14 cellular contexts compared by ENCODE assay signal in the genomic region with DNA sequence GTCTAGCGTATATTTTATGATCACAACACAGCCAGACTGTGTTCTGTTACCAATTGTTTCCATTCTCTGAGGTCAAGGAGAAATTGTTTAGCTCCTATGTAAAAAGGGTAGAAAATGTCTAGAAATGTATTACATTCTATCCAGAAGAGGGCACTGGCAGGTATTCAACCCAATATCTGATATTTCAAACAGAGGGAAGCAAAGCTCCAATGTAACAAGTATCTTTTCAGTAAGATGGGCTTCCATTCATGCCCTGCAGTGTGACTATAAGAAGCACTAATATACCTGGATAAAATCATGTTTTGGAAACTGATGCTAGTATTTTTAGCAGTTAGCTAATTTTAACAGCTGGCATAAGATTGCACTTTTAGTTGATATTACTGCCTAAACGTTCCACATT.
DNase-seq lines count a peak whose midpoint lies in the region; ATAC-seq and TF ChIP-seq lines count a peak whose summit lies in the region.
"Had no signal": no experiment of that assay in that cellular context is flagged by ENCODE, and none has a peak within 500 bp of the region (broad histone marks: within the 10 kb centered on the region; RNA-seq: fewer than 3 reads in every experiment).

No MANE protein-coding gene starts in this region.

- 45 to 74% (median 46%) methylated on average over 2 of the region's 2 CpGs for WGBS in psoas muscle, 3 donors

- peaks cover 27% of the 10 kb centered on the region for H3K9me3 Mint-ChIP-seq in HFFc6
- H3K9me3 Mint-ChIP-seq: activated naive CD4-positive, alpha-beta T cell treated with anti-CD3 and anti-CD28 coated beads, Interleukin-2, amount 10 ng/mL, durations not matched to agents 7 days and 5 days had no signal

- H3K9me3 ChIP-seq in psoas muscle = no peaks in the 10 kb centered on the region
- H3K9me3 ChIP-seq: SJCRH30 had no signal

- intact Hi-C loops in psoas muscle (cut with DNase I) = loop anchor here in 1 of 2 donors (10.0 kb wide), 1 partner anchor 144 kb away; no protein-coding TSS in a partner anchor

- H3K27ac Mint-ChIP-seq in HFFc6 = no peak overlapping the region
- H3K27ac Mint-ChIP-seq: activated naive CD4-positive, alpha-beta T cell treated with anti-CD3 and anti-CD28 coated beads, Interleukin-2, amount 10 ng/mL, durations not matched to agents 7 days and 5 days had no signal

- peak in 2 of 3 experiments; percentile 30 to 49 for DNase-seq in NCI-H1417 (lab: John Stamatoyannopoulos, UW)
- DNase-seq in NCI-H1417 treated with DMSO at 0.1 percent for 48 hours (lab: John Stamatoyannopoulos, UW) = no peak
- peak; percentile 16 for DNase-seq in OCI-M1 (lab: John Stamatoyannopoulos, UW)
- DNase-seq in fibroblast of gingiva (ENCODE audit: low read depth) = peak; percentile 2
- no peak for DNase-seq in psoas muscle
- no peak for DNase-seq in SIG-M5 (lab: John Stamatoyannopoulos, UW)
- DNase-seq in HFFc6 = no peak
- DNase-seq: ACHN; activated CD4-positive, alpha-beta T cell treated with anti-CD3 and anti-CD28 coated beads for 48 hours; activated naive CD4-positive, alpha-beta T cell treated with anti-CD3 and anti-CD28 coated beads, Interleukin-2, amount 10 ng/mL, durations not matched to agents 7 days and 5 days; GF-D8; NCI-H2081 treated with DMSO at 0.1 percent for 48 hours; SJCRH30 had no signal

- H3K4me1 Mint-ChIP-seq in HFFc6 (ENCODE audit: low read depth) = no peaks in the 10 kb centered on the region
- H3K4me1 Mint-ChIP-seq: activated naive CD4-positive, alpha-beta T cell treated with anti-CD3 and anti-CD28 coated beads, Interleukin-2, amount 10 ng/mL, durations not matched to agents 7 days and 5 days had no signal

- peak overlapping the region; percentile 53 for H3K27ac ChIP-seq in psoas muscle
- H3K27ac ChIP-seq: SJCRH30 had no signal

- no peak for TF ChIP-seq CTCF in psoas muscle (IDR thresholded peaks at IDR 0.05)
- no peak for TF ChIP-seq CTCF in HFFc6 (IDR thresholded peaks at IDR 0.05)

- ATAC-seq in psoas muscle (no peak), HG02571 (IDR thresholded peaks at IDR 0.05; ENCODE audit: unreplicated experiment) (no peak)

- H3K27me3 ChIP-seq in psoas muscle (ENCODE audit: insufficient read depth in 3 of 3, low read length in 2 of 3) = no peaks in the 10 kb centered on the region

- no peaks in the 10 kb centered on the region for H3K27me3 Mint-ChIP-seq in HFFc6 (ENCODE audit: insufficient read depth)
- H3K27me3 Mint-ChIP-seq: activated naive CD4-positive, alpha-beta T cell treated with anti-CD3 and anti-CD28 coated beads, Interleukin-2, amount 10 ng/mL, durations not matched to agents 7 days and 5 days had no signal

- no peaks in the 10 kb centered on the region for H3K36me3 Mint-ChIP-seq in HFFc6 (ENCODE audit: low read depth)
- H3K36me3 Mint-ChIP-seq: activated naive CD4-positive, alpha-beta T cell treated with anti-CD3 and anti-CD28 coated beads, Interleukin-2, amount 10 ng/mL, durations not matched to agents 7 days and 5 days had no signal

- no peaks in the 10 kb centered on the region for H3K36me3 ChIP-seq in psoas muscle (ENCODE audit: insufficient read depth in 1 of 2, low read depth in 1 of 2)
- H3K36me3 ChIP-seq: SJCRH30 had no signal

- no peak overlapping the region for H3K4me3 Mint-ChIP-seq in HFFc6
- H3K4me3 Mint-ChIP-seq: activated naive CD4-positive, alpha-beta T cell treated with anti-CD3 and anti-CD28 coated beads, Interleukin-2, amount 10 ng/mL, durations not matched to agents 7 days and 5 days had no signal

- H3K4me1 ChIP-seq in psoas muscle = no peaks in the 10 kb centered on the region
- H3K4me1 ChIP-seq: SJCRH30 had no signal

- H3K4me3 ChIP-seq in psoas muscle = no peak overlapping the region
- H3K4me3 ChIP-seq: SJCRH30 had no signal

Comparison
In these comparisons a context has a peak if more than half of its experiments do, and no peak if none do; other contexts are left out.
1. DNase-seq: peak in NCI-H1417 (2 of 3), OCI-M1 (single experiment) and fibroblast of gingiva (single experiment); none in NCI-H1417 treated with DMSO at 0.1 percent for 48 hours (single experiment), psoas muscle (0 of 2), SIG-M5 (single experiment) and HFFc6 (single experiment).